ENCODE assay signal across 9 cellular contexts in genomic region chr3:111610189-111610588, GRCh38. TPM values are rescaled to one million over a fixed set of nuclear protein-coding genes. Genes with fewer than 3 reads are reported as not detected.
A peak's percentile ranks its signal among the peaks of the same experiment; 100 is the strongest.
DNase-seq lines count a peak whose midpoint lies in the region; ATAC-seq lines count a peak whose summit lies in the region.
"Had no signal": no experiment of that assay in that cellular context is flagged by ENCODE, and none has a peak within 500 bp of the region (broad histone marks: within the 10 kb centered on the region; RNA-seq: fewer than 3 reads in every experiment).

No MANE protein-coding gene starts in this region.

- peak; percentile 53 for DNase-seq in activated CD4-positive, alpha-beta T cell treated with anti-CD3 and anti-CD28 coated beads for 36 hours
- DNase-seq in activated CD4-positive, alpha-beta T cell treated with anti-CD3 and anti-CD28 coated beads, Interleukin-2, amount 50 U/mL, for 4 hours = no peak
- DNase-seq in T-cell (peak in 22 of 34 experiments; percentile 4 to 66 (median 38)), NCI-H82 treated with DMSO at 0.1 percent for 48 hours (lab: John Stamatoyannopoulos, UW; ENCODE audit: unreplicated experiment) (no peak), G401 (ENCODE audit: low spot score) (no peak)
- DNase-seq in stimulated activated CD4-positive, alpha-beta T cell treated with anti-CD3 and anti-CD28 coated beads, Interleukin-4, amount 100 ng/mL, for 1 hour = no peak

- H3K27me3 Mint-ChIP-seq in activated CD4-positive, alpha-beta T cell treated with anti-CD3 and anti-CD28 coated beads for 36 hours = no peaks in the 10 kb centered on the region
- H3K27me3 Mint-ChIP-seq in T-cell = no peaks in the 10 kb centered on the region

- peaks cover 58% of the 10 kb centered on the region for H3K36me3 Mint-ChIP-seq in activated CD4-positive, alpha-beta T cell treated with anti-CD3 and anti-CD28 coated beads for 36 hours (ENCODE audit: low read depth)
- peaks cover 63% of the 10 kb centered on the region for H3K36me3 Mint-ChIP-seq in T-cell

- CTCF ChIA-PET in activated CD4-positive, alpha-beta T cell treated with anti-CD3 and anti-CD28 coated beads for 36 hours (lab: Charles Lee) = interaction anchor here (0.7 to 1.7 kb wide), 13 partner anchors 11 to 151 kb away, joined by 3 to 13 read pairs (median 4); partner anchors contain the start of genes CD96 and ZBED2
- CTCF ChIA-PET in T-cell (lab: Charles Lee) = interaction anchor here (0.6 to 1.2 kb wide), 13 partner anchors 8 to 404 kb away, joined by 3 to 8 read pairs (median 4); partner anchors contain the start of gene CD96 (in 1 of the 2)

- POLR2A ChIA-PET in activated CD4-positive, alpha-beta T cell treated with anti-CD3 and anti-CD28 coated beads for 36 hours (lab: Charles Lee) = interaction anchor here (0.5 to 2.1 kb wide), 10 partner anchors 16 to 1355 kb away, joined by 3 to 12 read pairs (median 4); partner anchors contain the start of genes ABHD10 and ZBED2
- POLR2A ChIA-PET in T-cell (lab: Charles Lee) = interaction anchor here (0.6 to 1.1 kb wide), 10 partner anchors 22 to 368 kb away, joined by 3 to 9 read pairs (median 4); partner anchors contain the start of gene ABHD10 (in 1 of the 2)

- intact Hi-C loops in activated CD4-positive, alpha-beta T cell treated with anti-CD3 and anti-CD28 coated beads for 36 hours (cut with DNase I, micrococcal nuclease) = loop anchor here (1.0 to 5.0 kb wide), 7 partner anchors 15 to 796 kb away; partner anchors contain the start of genes ZBED2 (in 2 of the 2), ABHD10 (in 1 of the 2) and CD96 (in 1 of the 2)

- H3K27ac Mint-ChIP-seq in activated CD4-positive, alpha-beta T cell treated with anti-CD3 and anti-CD28 coated beads for 36 hours = peak overlapping the region; percentile 98
- peak overlapping the region; percentile 80 to 88 for H3K27ac Mint-ChIP-seq in T-cell

- peak; percentile 56 for ATAC-seq in activated CD4-positive, alpha-beta T cell treated with anti-CD3 and anti-CD28 coated beads for 36 hours
- peak; percentile 85 for ATAC-seq in HG02870 (IDR thresholded peaks at IDR 0.05; ENCODE audit: unreplicated experiment)
- ATAC-seq in T-cell (replicated peaks in 1 of 4) = peak; percentile 89 to 96 (median 95)

- peaks cover 4% of the 10 kb centered on the region for H3K9me3 Mint-ChIP-seq in activated CD4-positive, alpha-beta T cell treated with anti-CD3 and anti-CD28 coated beads for 36 hours (ENCODE audit: low read depth)
- no peaks in the 10 kb centered on the region for H3K9me3 Mint-ChIP-seq in T-cell

- H3K4me1 Mint-ChIP-seq in activated CD4-positive, alpha-beta T cell treated with anti-CD3 and anti-CD28 coated beads for 36 hours = peaks cover 98% of the 10 kb centered on the region
- peaks cover 64 to 83% (median 74%) of the 10 kb centered on the region in 3 donors for H3K4me1 Mint-ChIP-seq in T-cell

- peak overlapping the region in 1 of 7 experiments; percentile 15 for H3K4me3 ChIP-seq in skin epidermis

- in situ Hi-C loops in G401 (cut with HindIII; ENCODE audit: low sequenced_read_pairs) = no loop called here

- H3K4me3 Mint-ChIP-seq in activated CD4-positive, alpha-beta T cell treated with anti-CD3 and anti-CD28 coated beads for 36 hours = peak overlapping the region; percentile 62
- peak overlapping the region; percentile 40 to 76 (median 62) for H3K4me3 Mint-ChIP-seq in T-cell

- H3K27ac ChIP-seq in skin epidermis = peak overlapping the region in 17 of 21 experiments; percentile 3 to 78 (median 61)

RNA-seq across cellular contexts. Expression of gene ZBED2, which starts 15.0 kb away (rescaled TPM):
- total RNA-seq in activated CD4-positive, alpha-beta T cell treated with anti-CD3 and anti-CD28 coated beads for 36 hours = 100 to 1,000 TPM; 313 to 418 TPM
- total RNA-seq in T-cell = under 1 TPM in 3 of 5 donors, not detected in 2; 0.35 to 0.82 (median 0.73) TPM
- not detected in 2 replicates for total RNA-seq in G401 (2014; rRNA removed; shearing (Covaris generic))
- total RNA-seq: chondrocyte had no signal

Comparison
In these comparisons a context has a peak if more than half of its experiments do, and no peak if none do; other contexts are left out.
1. DNase-seq: peak in activated CD4-positive, alpha-beta T cell treated with anti-CD3 and anti-CD28 coated beads for 36 hours (single experiment) and T-cell (22 of 34); none in activated CD4-positive, alpha-beta T cell treated with anti-CD3 and anti-CD28 coated beads, Interleukin-2, amount 50 U/mL, for 4 hours (0 of 2), NCI-H82 treated with DMSO at 0.1 percent for 48 hours (single experiment), G401 (single experiment) and stimulated activated CD4-positive, alpha-beta T cell treated with anti-CD3 and anti-CD28 coated beads, Interleukin-4, amount 100 ng/mL, for 1 hour (single experiment).
2. RNA of gene ZBED2, which starts 15.0 kb away (total RNA-seq): 313 to 418 TPM in activated CD4-positive, alpha-beta T cell treated with anti-CD3 and anti-CD28 coated beads for 36 hours; 0.35 to 0.82 TPM in T-cell and not detected in G401; every median in the first group is over 100 times any median in the second.
3. Peak in every context shown above with its lines, with median percentiles within 50 percentile points of each other: ATAC-seq.